8 cellular contexts compared by ENCODE assay signal in the genomic region with DNA sequence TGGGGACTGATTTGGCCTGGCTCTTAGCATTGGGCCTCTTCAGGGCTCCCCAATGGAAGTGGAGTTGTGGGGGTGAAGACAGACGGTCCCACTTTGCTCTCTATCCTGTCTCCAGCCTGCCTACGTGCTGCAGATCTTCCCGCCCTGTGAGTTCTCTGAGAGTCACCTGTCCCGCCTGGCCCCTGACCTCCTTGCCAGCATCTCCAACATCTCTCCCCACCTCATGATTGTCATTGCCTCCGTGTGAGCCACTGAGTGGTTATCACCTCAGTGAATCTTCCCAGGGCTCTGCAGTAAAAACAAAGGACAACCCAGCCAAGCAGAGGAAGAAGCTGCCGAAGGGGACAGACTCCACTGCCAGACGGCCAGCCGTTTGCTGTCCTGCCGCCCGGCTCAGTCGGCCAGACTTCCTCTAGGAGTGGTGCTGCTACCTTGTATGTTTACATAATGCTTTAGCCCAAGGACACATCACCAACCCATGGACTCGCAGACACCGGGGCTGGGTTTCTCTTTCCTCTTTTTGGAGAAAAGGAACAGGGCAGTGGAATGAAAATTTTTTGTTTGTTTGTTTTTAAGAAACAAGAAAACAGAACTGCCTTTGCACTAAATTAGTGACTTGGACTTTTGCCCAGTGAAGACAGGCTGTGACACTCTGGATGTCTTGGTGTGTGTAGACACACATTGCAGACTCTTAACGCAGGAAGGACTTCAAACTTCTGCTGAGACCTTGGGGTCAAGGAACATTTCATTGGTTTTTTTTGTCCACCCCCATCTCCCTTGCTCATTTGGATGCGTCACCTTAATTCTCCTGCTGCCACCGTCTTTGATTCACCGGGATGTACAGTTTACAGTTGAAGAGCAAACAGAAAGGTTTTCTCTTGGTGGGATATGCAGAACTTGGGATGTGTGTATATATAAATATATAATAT. TPM values are rescaled to one million over a fixed set of nuclear protein-coding genes. Genes with fewer than 3 reads are reported as not detected.
DNase-seq lines count a peak whose midpoint lies in the region; ATAC-seq and TF ChIP-seq lines count a peak whose summit lies in the region.
"Had no signal": no experiment of that assay in that cellular context is flagged by ENCODE, and none has a peak within 500 bp of the region (broad histone marks: within the 10 kb centered on the region; RNA-seq: fewer than 3 reads in every experiment).

No MANE protein-coding gene starts in this region.

- H3K4me3 ChIP-seq in HEK293 (ENCODE audit: low read depth, low read length) (no peak overlapping the region), adipocyte (ENCODE audit: low read length) (no peak overlapping the region), stomach (no peak overlapping the region)

- TF ChIP-seq CTCF in HEK293 (tag by site-specific recombination; IDR thresholded peaks at IDR 0.05) (no peak), stomach (IDR thresholded peaks at IDR 0.05) (no peak)

- no peaks in the 10 kb centered on the region for H3K27me3 ChIP-seq in adipocyte (replicated peaks; ENCODE audit: control insufficient read depth, insufficient read depth, low read length)
- H3K27me3 ChIP-seq in stomach = no peaks in the 10 kb centered on the region

- H3K9me3 ChIP-seq in HEK293 (ENCODE audit: control insufficient read depth, insufficient read depth, low read depth, low read length) = no peaks in the 10 kb centered on the region
- H3K9me3 ChIP-seq in adipocyte (ENCODE audit: control insufficient read depth, low read length) = no peaks in the 10 kb centered on the region
- no peaks in the 10 kb centered on the region for H3K9me3 ChIP-seq in stomach

- H3K9ac ChIP-seq in adipocyte (ENCODE audit: low read length) = no peak overlapping the region

- intact Hi-C loops in stomach (cut with DNase I; ENCODE audit: low total_unique reads) = no loop called here

- H3K36me3 ChIP-seq in HEK293 (ENCODE audit: control insufficient read depth in 2 of 2, insufficient read depth in 1 of 2, low read length in 2 of 2) (peaks cover 7 to 99% of the 10 kb centered on the region in 2 experiments; a peak in 2 of 3 replicates), adipocyte (ENCODE audit: control insufficient read depth, insufficient read depth, low read length, severe bottlenecking) (peaks cover 88% of the 10 kb centered on the region), stomach (peaks cover 84 to 100% (median 100%) of the 10 kb centered on the region in 4 donors)

- DNase-seq in adipocyte (ENCODE audit: low read depth) (peak; percentile 56), iris pigment epithelial cell (ENCODE audit: low read depth) (peak; percentile 62), stomach (peak; percentile 55), germinal center (ENCODE audit: low spot score) (no peak), KG1 (lab: John Stamatoyannopoulos, UW) (no peak)
- DNase-seq: activated effector memory CD4-positive, alpha-beta T cell treated with anti-CD3 and anti-CD28 coated beads, Interleukin-2, amount 50 U/mL, for 16 hours had no signal

- POLR2A ChIA-PET in HEK293 (lab: Yijun Ruan, JAX) = no interaction called here

- no peak for TF ChIP-seq POLR2A in stomach (IDR thresholded peaks at IDR 0.05)

- no peak for TF ChIP-seq EP300 in stomach (IDR thresholded peaks at IDR 0.05)

- CTCF ChIA-PET in HEK293 (lab: Yijun Ruan, JAX) = no interaction called here

- no peak for ATAC-seq in GM18517 (IDR thresholded peaks at IDR 0.05; ENCODE audit: unreplicated experiment)

- H3K4me1 ChIP-seq in HEK293 (ENCODE audit: control insufficient read depth, insufficient read depth, low read length) = no peaks in the 10 kb centered on the region
- peaks cover 6% of the 10 kb centered on the region for H3K4me1 ChIP-seq in adipocyte (ENCODE audit: control insufficient read depth, insufficient read depth, low read length)
- H3K4me1 ChIP-seq in stomach = peaks cover 0 to 33% (median 10%) of the 10 kb centered on the region in 4 donors

- H3K27ac ChIP-seq in HEK293 (ENCODE audit: extremely low read depth, low read depth, low read length) = peak overlapping the region; percentile 29; the same call in 1 of the 2 replicates
- peak overlapping the region in 4 of 5 donors; percentile 11 to 59 (median 43) for H3K27ac ChIP-seq in stomach

- 41 to 50% (median 46%) methylated on average over 17 of the region's 17 CpGs for WGBS in stomach, 5 donors

TF ChIP-seq in HEK293, 187 proteins besides CTCF, POLR2A, EP300 and RAD21:
- TF ChIP-seq KLF8 (tag by site-specific recombination; IDR thresholded peaks at IDR 0.05) (peak; percentile 37; the same call in 1 of the 2 replicates), ZSCAN30 (tag by site-specific recombination; IDR thresholded peaks at IDR 0.05) (no peak), ZNF600 (tag by site-specific recombination; IDR thresholded peaks at IDR 0.05) (peak; percentile 84), ZNF112 (tag by site-specific recombination; IDR thresholded peaks at IDR 0.05) (no peak), ZNF558 (tag by site-specific recombination; IDR thresholded peaks at IDR 0.05) (no peak), SP3 (tag by site-specific recombination; IDR thresholded peaks at IDR 0.05) (no peak), TRIM28 (IDR thresholded peaks at IDR 0.05; ENCODE audit: borderline replicate concordance, low read length) (peak; percentile 54; the same call in 1 of the 2 replicates), ZNF146 (tag by site-specific recombination; IDR thresholded peaks at IDR 0.05) (no peak), ZNF221 (tag by site-specific recombination; IDR thresholded peaks at IDR 0.05; ENCODE audit: borderline replicate concordance) (no peak), ZBTB48 (tag by site-specific recombination; IDR thresholded peaks at IDR 0.05) (no peak), ZNF214 (tag by site-specific recombination; IDR thresholded peaks at IDR 0.05; ENCODE audit: borderline replicate concordance) (no peak)
- TF ChIP-seq, protein P1, sequence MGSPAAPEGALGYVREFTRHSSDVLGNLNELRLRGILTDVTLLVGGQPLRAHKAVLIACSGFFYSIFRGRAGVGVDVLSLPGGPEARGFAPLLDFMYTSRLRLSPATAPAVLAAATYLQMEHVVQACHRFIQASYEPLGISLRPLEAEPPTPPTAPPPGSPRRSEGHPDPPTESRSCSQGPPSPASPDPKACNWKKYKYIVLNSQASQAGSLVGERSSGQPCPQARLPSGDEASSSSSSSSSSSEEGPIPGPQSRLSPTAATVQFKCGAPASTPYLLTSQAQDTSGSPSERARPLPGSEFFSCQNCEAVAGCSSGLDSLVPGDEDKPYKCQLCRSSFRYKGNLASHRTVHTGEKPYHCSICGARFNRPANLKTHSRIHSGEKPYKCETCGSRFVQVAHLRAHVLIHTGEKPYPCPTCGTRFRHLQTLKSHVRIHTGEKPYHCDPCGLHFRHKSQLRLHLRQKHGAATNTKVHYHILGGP (tag by site-specific recombination; IDR thresholded peaks at IDR 0.05) = no peak
- TF ChIP-seq, protein P2, sequence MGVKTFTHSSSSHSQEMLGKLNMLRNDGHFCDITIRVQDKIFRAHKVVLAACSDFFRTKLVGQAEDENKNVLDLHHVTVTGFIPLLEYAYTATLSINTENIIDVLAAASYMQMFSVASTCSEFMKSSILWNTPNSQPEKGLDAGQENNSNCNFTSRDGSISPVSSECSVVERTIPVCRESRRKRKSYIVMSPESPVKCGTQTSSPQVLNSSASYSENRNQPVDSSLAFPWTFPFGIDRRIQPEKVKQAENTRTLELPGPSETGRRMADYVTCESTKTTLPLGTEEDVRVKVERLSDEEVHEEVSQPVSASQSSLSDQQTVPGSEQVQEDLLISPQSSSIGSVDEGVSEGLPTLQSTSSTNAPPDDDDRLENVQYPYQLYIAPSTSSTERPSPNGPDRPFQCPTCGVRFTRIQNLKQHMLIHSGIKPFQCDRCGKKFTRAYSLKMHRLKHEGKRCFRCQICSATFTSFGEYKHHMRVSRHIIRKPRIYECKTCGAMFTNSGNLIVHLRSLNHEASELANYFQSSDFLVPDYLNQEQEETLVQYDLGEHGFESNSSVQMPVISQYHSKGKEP (tag by site-specific recombination; IDR thresholded peaks at IDR 0.05) = no peak
- TF ChIP-seq, protein P3, sequence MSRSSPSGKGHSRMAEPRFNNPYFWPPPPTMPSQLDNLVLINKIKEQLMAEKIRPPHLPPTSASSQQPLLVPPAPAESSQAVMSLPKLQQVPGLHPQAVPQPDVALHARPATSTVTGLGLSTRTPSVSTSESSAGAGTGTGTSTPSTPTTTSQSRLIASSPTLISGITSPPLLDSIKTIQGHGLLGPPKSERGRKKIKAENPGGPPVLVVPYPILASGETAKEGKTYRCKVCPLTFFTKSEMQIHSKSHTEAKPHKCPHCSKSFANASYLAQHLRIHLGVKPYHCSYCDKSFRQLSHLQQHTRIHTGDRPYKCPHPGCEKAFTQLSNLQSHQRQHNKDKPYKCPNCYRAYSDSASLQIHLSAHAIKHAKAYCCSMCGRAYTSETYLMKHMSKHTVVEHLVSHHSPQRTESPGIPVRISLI (tag by site-specific recombination; IDR thresholded peaks at IDR 0.05) = no peak

RNA-seq across cellular contexts. Expression of a gene that starts 36.5 kb away (rescaled TPM):
- total RNA-seq in stomach = 100 to 1,000 TPM in 1 of 5 donors, 10 to 100 TPM in 4; 13.0 to 136 (median 65.9) TPM
- 10 to 100 TPM; 40.7 to 46.3 (median 44.2) TPM for polyA plus RNA-seq in stomach

Comparison
In these comparisons a context has a peak if more than half of its experiments do, and no peak if none do; other contexts are left out.
1. DNase-seq: peak in adipocyte (single experiment), iris pigment epithelial cell (single experiment) and stomach (single experiment); none in germinal center (single experiment) and KG1 (single experiment).